In genomic region chr2:42914860-42915259, GRCh38 we compare ENCODE assay signal across 18 cellular contexts.
"Had no signal": no experiment of that assay in that cellular context is flagged by ENCODE, and none has a peak within 500 bp of the region (broad histone marks: within the 10 kb centered on the region; RNA-seq: fewer than 3 reads in every experiment).

No MANE protein-coding gene starts in this region.

- ATAC-seq: activated CD4-positive, CD25-positive, alpha-beta regulatory T cell treated with anti-CD3 and anti-CD28 coated beads, Interleukin-2, amount 50 U/mL, for 24 hours; activated CD8-positive, alpha-beta T cell treated with anti-CD3 and anti-CD28 coated beads for 36 hours; activated T-cell treated with anti-CD3 and anti-CD28 coated beads, Interleukin-2, amount 50 U/mL, for 72 hours; K562; T-helper 17 cell had no signal

- DNase-seq: activated CD4-positive, alpha-beta T cell treated with anti-CD3 and anti-CD28 coated beads for 4 hours; activated CD8-positive, alpha-beta memory T cell treated with anti-CD3 and anti-CD28 coated beads, Interleukin-2, amount 50 U/mL, for 4 hours; activated CD8-positive, alpha-beta T cell treated with anti-CD3 and anti-CD28 coated beads for 36 hours; activated gamma-delta T cell treated with Interleukin-2 at 50 U/mL for 16 hours; activated naive CD4-positive, alpha-beta T cell treated with anti-CD3 and anti-CD28 coated beads, Interleukin-2, amount 10 ng/mL, durations not matched to agents 7 days and 5 days; activated naive CD8-positive, alpha-beta T cell treated with anti-CD3 and anti-CD28 coated beads for 36 hours; activated T-cell treated with anti-CD3 and anti-CD28 coated beads, Interleukin-2, amount 50 U/mL, for 72 hours; Karpas-422; MM.1S; NCI-H1105; NCI-H1436; NCI-H2029 treated with DMSO at 0.1 percent for 48 hours; NCI-H510A; SIG-M5; T-helper 17 cell; T1000 had no signal

- H3K4me3 ChIP-seq: K562 had no signal
